Comparison of ENCODE assay signal across 9 cellular contexts in genomic region chr9:90546200-90546599, GRCh38.
DNase-seq lines count a peak whose midpoint lies in the region; ATAC-seq and TF ChIP-seq lines count a peak whose summit lies in the region.
"Had no signal": no experiment of that assay in that cellular context is flagged by ENCODE, and none has a peak within 500 bp of the region (broad histone marks: within the 10 kb centered on the region; RNA-seq: fewer than 3 reads in every experiment).

No MANE protein-coding gene starts in this region.

- H3K9me3 ChIP-seq in neuronal stem cell (replicated peaks in 1 of 2; ENCODE audit: control insufficient read depth in 2 of 2, insufficient read depth in 1 of 2, low read depth in 1 of 2, low read length in 2 of 2), result peaks cover 6 to 21% of the 10 kb centered on the region in 2 donors

- H3K9ac ChIP-seq in neuronal stem cell (ENCODE audit: low read depth, low read length, poor library complexity), result no peak overlapping the region

- H3K4me2 ChIP-seq in neuronal stem cell (ENCODE audit: insufficient read depth, low read length, poor library complexity, severe bottlenecking), result no peak overlapping the region

- H3K4me3 Mint-ChIP-seq in brain, result peak overlapping the region in 2 of 5 experiments; percentile 23 to 61

- peaks cover 1 to 24% of the 10 kb centered on the region in 2 donors for H3K4me1 ChIP-seq in neuronal stem cell (ENCODE audit: control insufficient read depth in 2 of 2, insufficient read depth in 1 of 2, low read depth in 1 of 2, low read length in 2 of 2)

- WGBS in neuronal stem cell (ENCODE audit: extremely low coverage in 2 of 2, insufficient read length in 2 of 2, insufficient replicate concordance in 1 of 2), 2 donors, result no CpG with 5 or more reads among the region's 7 CpGs

- no peak for TF ChIP-seq CTCF in GM12865 (IDR thresholded peaks at IDR 0.05; ENCODE audit: insufficient read depth, low read depth, low read length, missing control alignments)
- no peak for TF ChIP-seq CTCF in brain (conservative IDR thresholded peaks at IDR 0.05)

- H3K27ac Mint-ChIP-seq in brain, result peak overlapping the region in 4 of 5 experiments; percentile 13 to 95 (median 87)

- no peak overlapping the region for H4K91ac ChIP-seq in neuronal stem cell (ENCODE audit: low read depth, low read length, poor library complexity)

- no peak overlapping the region for H3K18ac ChIP-seq in neuronal stem cell (ENCODE audit: low read length)

- H4K8ac ChIP-seq in neuronal stem cell (ENCODE audit: low read depth, low read length), result no peak overlapping the region

- no peak for ATAC-seq in Right ventricle myocardium inferior
- ATAC-seq in GM18502 (IDR thresholded peaks at IDR 0.05; ENCODE audit: poor library complexity, unreplicated experiment), result no peak
- no peak for ATAC-seq in Right ventricle myocardium superior (ENCODE audit: poor library complexity)

- no peak overlapping the region for H2AFZ ChIP-seq in neuronal stem cell (ENCODE audit: low read length)

- H2BK15ac ChIP-seq in neuronal stem cell (ENCODE audit: low read length), result no peak overlapping the region

- no peak overlapping the region for H3K23ac ChIP-seq in neuronal stem cell (ENCODE audit: low read depth, low read length, poor library complexity)

- peaks cover 10 to 20% (median 18%) of the 10 kb centered on the region in 5 experiments for H3K9me3 Mint-ChIP-seq in brain

- no peak overlapping the region for H2AK5ac ChIP-seq in neuronal stem cell (ENCODE audit: low read depth, low read length)

- H2BK120ac ChIP-seq in neuronal stem cell (ENCODE audit: low read depth, low read length), result no peak overlapping the region

- DNase-seq in GM12865 (ENCODE audit: low read depth) (peak; percentile 28), NCI-H2171 treated with DMSO at 0.1 percent for 48 hours (lab: John Stamatoyannopoulos, UW) (peak; percentile 92), neuronal stem cell (ENCODE audit: low spot score) (peak; percentile 88), Right ventricle myocardium inferior (ENCODE audit: missing footprints) (no peak), Right ventricle myocardium superior (no peak)
- DNase-seq in effector CD8-positive, alpha-beta T cell (lab: John Stamatoyannopoulos, UW), result no peak
- DNase-seq: effector memory CD4-positive, alpha-beta T cell had no signal

- intact Hi-C loops in Right ventricle myocardium inferior (cut with DNase I), result no loop called here
- intact Hi-C loops in Right ventricle myocardium superior (cut with DNase I), result no loop called here

- H3K36me3 ChIP-seq in neuronal stem cell (replicated peaks in 1 of 2; ENCODE audit: control insufficient read depth in 2 of 2, insufficient read depth in 2 of 2, low read length in 2 of 2), result no peaks in the 10 kb centered on the region

- peaks cover 26% of the 10 kb centered on the region for H3K4me1 Mint-ChIP-seq in brain

- H3K27me3 ChIP-seq in neuronal stem cell (ENCODE audit: control insufficient read depth in 3 of 3, insufficient read depth in 3 of 3, low read depth in 1 of 3, low read length in 3 of 3), result no peaks in the 10 kb centered on the region

- no peaks in the 10 kb centered on the region for H3K36me3 Mint-ChIP-seq in brain

- H2BK5ac ChIP-seq in neuronal stem cell (ENCODE audit: low read length), result no peak overlapping the region

- no peak overlapping the region for H3K27ac ChIP-seq in neuronal stem cell (replicated peaks; ENCODE audit: low read length)

- H3K14ac ChIP-seq in neuronal stem cell (ENCODE audit: low read length), result no peak overlapping the region

- H3K4ac ChIP-seq in neuronal stem cell (ENCODE audit: low read length), result no peak overlapping the region

- no peak overlapping the region for H2BK12ac ChIP-seq in neuronal stem cell (ENCODE audit: low read length)

- H3K4me3 ChIP-seq in GM12865 (ENCODE audit: low read depth, low read length) (no peak overlapping the region), neuronal stem cell (ENCODE audit: low read length in 2 of 2) (no peak overlapping the region)

- peaks cover 4% of the 10 kb centered on the region for H3K27me3 Mint-ChIP-seq in brain

- no peaks in the 10 kb centered on the region for H3K79me1 ChIP-seq in neuronal stem cell (ENCODE audit: low read depth, low read length)

Comparison
In these comparisons a context has a peak if more than half of its experiments do, and no peak if none do; other contexts are left out.
1. DNase-seq: peak in GM12865 (single experiment), NCI-H2171 treated with DMSO at 0.1 percent for 48 hours (single experiment) and neuronal stem cell (single experiment); none in Right ventricle myocardium inferior (single experiment), Right ventricle myocardium superior (single experiment) and effector CD8-positive, alpha-beta T cell (single experiment).